Comparison of ENCODE assay signal across 10 cellular contexts in genomic region chr1:195562074-195562473, GRCh38.
"Had no signal": no experiment of that assay in that cellular context is flagged by ENCODE, and none has a peak within 500 bp of the region (broad histone marks: within the 10 kb centered on the region; RNA-seq: fewer than 3 reads in every experiment).

No MANE protein-coding gene starts in this region.

- DNase-seq: GM23248, GOT3, H9, HCEC 1CT, HFFc6, IMR-90, KG1 had no signal

- H3K27ac ChIP-seq: GM23248 had no signal

- H2AFZ ChIP-seq: GM23248 had no signal

- H3K4me1 Mint-ChIP-seq: H9 had no signal

- FAIRE-seq: H54, HTR-8/SVneo, K562 had no signal

- ATAC-seq: K562 had no signal

- H3K4me3 Mint-ChIP-seq: H9, HFFc6 had no signal

- H3K27ac Mint-ChIP-seq: H9, HFFc6 had no signal

- H3K9ac ChIP-seq: GM23248 had no signal

- H3K9me3 Mint-ChIP-seq: H9, HFFc6 had no signal

- H3K4me3 ChIP-seq: GM23248, K562 had no signal
